In the genomic region with DNA sequence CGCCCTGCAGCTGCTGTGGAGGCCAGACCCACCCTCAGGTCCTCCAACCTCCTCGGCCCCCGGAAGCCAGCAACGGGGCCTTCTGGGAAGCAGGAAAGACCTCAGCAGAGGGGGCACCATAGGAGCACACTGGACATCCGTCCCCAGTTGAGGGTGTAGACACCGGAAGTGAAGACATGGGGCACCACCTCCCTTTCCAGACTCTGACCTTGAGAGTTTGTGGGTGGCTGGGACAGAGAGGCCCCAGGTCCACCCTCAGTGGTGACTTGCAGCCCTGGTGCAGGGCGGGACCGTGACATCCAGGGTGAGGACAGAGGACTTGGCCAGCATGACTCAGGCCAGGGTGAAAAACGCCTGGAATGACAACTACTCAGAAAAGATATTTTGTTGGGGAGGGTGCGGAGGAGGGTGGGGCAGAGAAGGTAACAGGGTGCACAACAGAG, we compare ENCODE assay signal across 1 cellular context.
TF ChIP-seq lines count a peak whose summit lies in the region.

No MANE protein-coding gene starts in this region.

TF ChIP-seq in WTC11, 78 proteins besides CTCF, POLR2A, EP300 and RAD21 (continued from another document):
- TF ChIP-seq, protein P1, sequence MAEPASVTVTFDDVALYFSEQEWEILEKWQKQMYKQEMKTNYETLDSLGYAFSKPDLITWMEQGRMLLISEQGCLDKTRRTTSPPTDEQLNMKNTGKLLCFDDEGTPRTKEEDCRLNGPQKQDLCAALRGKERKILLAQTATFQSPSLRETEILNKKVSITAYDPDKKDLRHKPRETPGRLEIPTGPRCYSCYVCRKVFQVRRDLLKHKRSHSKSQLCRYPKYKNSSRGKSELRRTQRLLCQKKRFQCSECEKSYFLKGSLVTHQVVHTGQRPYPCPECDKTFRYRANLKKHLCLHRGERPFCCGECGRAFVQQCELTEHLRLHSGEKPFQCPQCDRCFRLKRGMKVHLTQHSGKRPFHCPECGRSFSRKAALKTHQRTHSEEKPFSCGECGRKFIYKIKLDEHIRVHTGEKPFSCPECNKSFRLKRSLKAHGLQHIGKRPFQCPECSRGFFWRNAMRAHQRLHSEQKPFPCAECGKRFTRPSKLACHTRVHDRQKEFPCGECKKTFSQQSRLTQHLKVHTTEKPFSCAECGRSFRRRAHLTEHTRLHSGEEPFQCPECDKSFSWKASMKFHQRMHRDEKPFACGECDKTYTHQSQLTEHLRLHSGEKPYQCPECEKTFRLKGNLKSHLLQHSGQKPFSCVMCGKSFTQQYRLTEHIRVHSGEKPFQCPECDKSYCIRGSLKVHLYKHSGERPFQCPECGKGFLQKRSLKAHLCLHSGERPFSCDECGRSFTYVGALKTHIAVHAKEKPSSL (CRISPR knock-in tag; conservative IDR thresholded peaks at IDR 0.05) = no peak
- TF ChIP-seq ZNF281 (CRISPR knock-in tag; IDR thresholded peaks at IDR 0.05) = no peak
TF ChIP-seq in WTC11: peak in this region for 0.
